Comparison of ENCODE assay signal across 15 cellular contexts in the genomic region with DNA sequence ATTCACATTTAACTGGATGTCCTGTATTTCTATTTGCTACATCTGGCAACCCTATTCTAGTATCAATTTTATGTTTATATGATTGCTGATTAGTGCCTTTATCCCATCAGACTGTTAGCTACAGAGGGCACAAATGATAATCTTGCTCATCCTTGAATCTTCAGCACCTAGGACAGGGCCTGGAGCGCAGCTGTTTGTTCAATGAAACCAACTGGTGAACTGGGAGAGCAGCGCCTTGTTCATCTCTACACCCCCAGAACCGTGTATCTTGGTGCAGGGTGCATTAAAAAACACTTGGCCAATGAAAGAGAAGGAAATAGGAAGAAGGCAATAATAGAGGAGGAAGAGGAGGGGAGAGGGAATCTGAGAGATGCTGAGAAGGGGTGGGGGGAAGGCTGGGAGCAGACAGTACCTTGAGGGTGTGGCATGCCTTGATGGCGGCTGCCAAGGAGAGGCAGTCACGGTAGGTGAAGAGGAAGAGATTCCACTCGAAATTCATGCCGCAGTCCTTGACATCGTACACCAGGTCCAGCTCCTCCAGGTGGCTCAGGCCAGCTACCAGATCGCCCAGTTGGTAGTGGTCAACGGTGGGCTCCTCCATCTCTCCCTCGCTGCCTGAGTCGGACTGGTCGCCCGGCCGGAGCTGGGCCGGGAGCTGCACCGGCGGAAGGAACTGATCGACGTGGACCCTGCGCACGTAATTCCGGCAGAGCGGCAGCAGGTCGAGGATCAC. TPM values are rescaled to one million over a fixed set of nuclear protein-coding genes. Genes with fewer than 3 reads are reported as not detected.
DNase-seq lines count a peak whose midpoint lies in the region; ATAC-seq and TF ChIP-seq lines count a peak whose summit lies in the region.
"Had no signal": no experiment of that assay in that cellular context is flagged by ENCODE, and none has a peak within 500 bp of the region (broad histone marks: within the 10 kb centered on the region; RNA-seq: fewer than 3 reads in every experiment).

No MANE protein-coding gene starts in this region.

- H3K9ac ChIP-seq in HCT116 (ENCODE audit: low read length), result no peak overlapping the region

- no peak for TF ChIP-seq CTCF in HCT116 (IDR thresholded peaks at IDR 0.05 in 2 of 3, conservative IDR thresholded peaks at IDR 0.05 in 1 of 3; ENCODE audit: borderline replicate concordance in 1 of 3, insufficient read depth in 1 of 3, low read depth in 2 of 3, low read length in 2 of 3)
- TF ChIP-seq CTCF in fibroblast of villous mesenchyme (IDR thresholded peaks at IDR 0.05; ENCODE audit: insufficient read depth, low read depth, low read length), result no peak
- no peak for TF ChIP-seq CTCF in OCI-LY7 (conservative IDR thresholded peaks at IDR 0.05; ENCODE audit: low read length)

- no peak overlapping the region for H2AFZ ChIP-seq in HCT116 (ENCODE audit: low read depth, low read length, poor library complexity, severe bottlenecking)
- no peak overlapping the region for H2AFZ ChIP-seq in OCI-LY7 (ENCODE audit: low read length)

- H3K4me2 ChIP-seq in HCT116 (ENCODE audit: low read length), result no peak overlapping the region
- no peak overlapping the region for H3K4me2 ChIP-seq in OCI-LY7 (ENCODE audit: low read length)

- DNase-seq in AG08395 (ENCODE audit: low spot score) (peak; percentile 22), HCT116 (ENCODE audit: low read depth, low spot score) (no peak), fibroblast of villous mesenchyme (ENCODE audit: low read depth) (peak; percentile 27), OCI-LY7 (ENCODE audit: low spot score) (no peak), GM19240 (ENCODE audit: insufficient read length, low spot score) (no peak), NCI-H128 (lab: John Stamatoyannopoulos, UW; ENCODE audit: unreplicated experiment) (no peak)
- DNase-seq: activated naive CD4-positive, alpha-beta T cell treated with Interleukin-2 at 50 U/mL for 16 hours; heart right ventricle; MM.1S; NCI-H510A treated with DMSO at 0.1 percent for 48 hours; sigmoid colon had no signal

- H4K20me1 ChIP-seq in HCT116 (ENCODE audit: insufficient read depth), result no peaks in the 10 kb centered on the region
- H4K20me1 ChIP-seq in OCI-LY7 (ENCODE audit: insufficient read depth, low read length), result no peaks in the 10 kb centered on the region

- intact Hi-C loops in HCT116 (cut with micrococcal nuclease) (no loop called here), OCI-LY7 (cut with micrococcal nuclease; ENCODE audit: unreplicated experiment) (no loop called here)

- ATAC-seq in HCT116, result no peak
- peak; percentile 57; the same call in 1 of the 3 replicates for ATAC-seq in SK-N-SH treated with all-trans-retinoic acid at 6 μM for 48 hours
- ATAC-seq in HG02981 (IDR thresholded peaks at IDR 0.05; ENCODE audit: unreplicated experiment), result no peak
- ATAC-seq: heart right ventricle had no signal

- H3K27me3 ChIP-seq in HCT116 (ENCODE audit: insufficient read depth, low read length), result peaks cover 51% of the 10 kb centered on the region

- H3K27ac ChIP-seq in HCT116 (ENCODE audit: low read depth, low read length), result no peak overlapping the region
- H3K27ac ChIP-seq in OCI-LY7 (ENCODE audit: low read depth, low read length, poor library complexity, severe bottlenecking), result no peak overlapping the region
- H3K27ac ChIP-seq: C4-2B, heart right ventricle, HL-60, sigmoid colon had no signal

- POLR2A ChIA-PET in HCT116 (lab: Charles Lee), result no interaction called here
- POLR2A ChIA-PET in OCI-LY7 (lab: Charles Lee), result no interaction called here

- H3K9me3 ChIP-seq in HCT116 (ENCODE audit: control insufficient read depth in 1 of 2, insufficient read depth in 1 of 2, low read depth in 1 of 2, low read length in 2 of 2) (no peaks in the 10 kb centered on the region), OCI-LY7 (ENCODE audit: low read length) (no peaks in the 10 kb centered on the region)
- H3K9me3 ChIP-seq: heart right ventricle, sigmoid colon had no signal

- TF ChIP-seq POLR2A in HCT116 (IDR thresholded peaks at IDR 0.05; ENCODE audit: borderline replicate concordance, extremely low read depth, insufficient read depth, insufficient read length), result no peak

- H3K4me3 ChIP-seq in HCT116 (replicated peaks in 1 of 2; ENCODE audit: low read depth in 1 of 2, low read length in 2 of 2) (no peak overlapping the region), fibroblast of villous mesenchyme (ENCODE audit: low read depth, low read length) (no peak overlapping the region), OCI-LY7 (ENCODE audit: low read depth, low read length, poor library complexity, severe bottlenecking) (no peak overlapping the region)
- H3K4me3 ChIP-seq: heart right ventricle, sigmoid colon had no signal

- H3K36me3 ChIP-seq in HCT116 (ENCODE audit: control insufficient read depth in 1 of 2, insufficient read depth in 2 of 2, low read length in 2 of 2) (no peaks in the 10 kb centered on the region), OCI-LY7 (ENCODE audit: insufficient read depth, low read length) (no peaks in the 10 kb centered on the region)
- H3K36me3 ChIP-seq: heart right ventricle, sigmoid colon had no signal

- H3K79me2 ChIP-seq in HCT116 (ENCODE audit: insufficient read depth, low read length) (no peaks in the 10 kb centered on the region), OCI-LY7 (ENCODE audit: insufficient read depth, low read depth, low read length) (no peaks in the 10 kb centered on the region)

- H3K4me1 ChIP-seq in HCT116 (ENCODE audit: control insufficient read depth in 1 of 2, insufficient read depth in 2 of 2, low read length in 2 of 2) (no peaks in the 10 kb centered on the region), OCI-LY7 (ENCODE audit: insufficient read depth, low read length, poor library complexity, severe bottlenecking) (no peaks in the 10 kb centered on the region)
- H3K4me1 ChIP-seq: sigmoid colon had no signal

- H3K9me2 ChIP-seq in HCT116 (ENCODE audit: insufficient read depth) (no peaks in the 10 kb centered on the region), OCI-LY7 (ENCODE audit: insufficient read depth, low read length) (no peaks in the 10 kb centered on the region)

- BruUV-seq in HCT116 (replicated peaks; lab: Mats Ljungman, UMichigan) (no TSS peak), OCI-LY7 (replicated peaks; lab: Mats Ljungman, UMichigan) (no TSS peak)

- no peak for TF ChIP-seq RAD21 in HCT116 (IDR thresholded peaks at IDR 0.05; ENCODE audit: low read depth)

- RAD21 ChIA-PET in HCT116 (lab: Charles Lee; ENCODE audit: low non-redundant PET in 1 of 2, low total read pairs in 2 of 2, uncharacterized antibody in 2 of 2, unreplicated experiment in 2 of 2), result no interaction called here

- CTCF ChIA-PET in HCT116 (lab: Charles Lee) (no interaction called here), OCI-LY7 (lab: Charles Lee; ENCODE audit: unreplicated experiment) (interaction anchor here (0.7 kb wide), 1 partner anchor 20 kb away, joined by 4 read pairs; no protein-coding TSS in a partner anchor)

TF ChIP-seq in HCT116, 20 proteins besides CTCF, POLR2A, EP300 and RAD21 (continues in another document):
- no peak for TF ChIP-seq ELF1 (IDR thresholded peaks at IDR 0.05; ENCODE audit: borderline replicate concordance, low read depth)
- no peak for TF ChIP-seq EZH2phosphoT487 (IDR thresholded peaks at IDR 0.05; ENCODE audit: borderline replicate concordance)

TF ChIP-seq in SK-N-SH treated with all-trans-retinoic acid at 6 μM for 48 hours, 23 proteins besides CTCF, POLR2A, EP300 and RAD21 (continues in another document):
- no peak for TF ChIP-seq PPARA (CRISPR knock-in tag; IDR thresholded peaks at IDR 0.05; ENCODE audit: borderline replicate concordance)
- no peak for TF ChIP-seq ARNTL (CRISPR knock-in tag; IDR thresholded peaks at IDR 0.05; ENCODE audit: borderline replicate concordance, low read depth)
- no peak for TF ChIP-seq ISL1 (CRISPR knock-in tag; IDR thresholded peaks at IDR 0.05)
- TF ChIP-seq, protein P1, sequence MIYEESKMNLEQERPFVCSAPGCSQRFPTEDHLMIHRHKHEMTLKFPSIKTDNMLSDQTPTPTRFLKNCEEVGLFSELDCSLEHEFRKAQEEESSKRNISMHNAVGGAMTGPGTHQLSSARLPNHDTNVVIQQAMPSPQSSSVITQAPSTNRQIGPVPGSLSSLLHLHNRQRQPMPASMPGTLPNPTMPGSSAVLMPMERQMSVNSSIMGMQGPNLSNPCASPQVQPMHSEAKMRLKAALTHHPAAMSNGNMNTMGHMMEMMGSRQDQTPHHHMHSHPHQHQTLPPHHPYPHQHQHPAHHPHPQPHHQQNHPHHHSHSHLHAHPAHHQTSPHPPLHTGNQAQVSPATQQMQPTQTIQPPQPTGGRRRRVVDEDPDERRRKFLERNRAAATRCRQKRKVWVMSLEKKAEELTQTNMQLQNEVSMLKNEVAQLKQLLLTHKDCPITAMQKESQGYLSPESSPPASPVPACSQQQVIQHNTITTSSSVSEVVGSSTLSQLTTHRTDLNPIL (CRISPR knock-in tag; IDR thresholded peaks at IDR 0.05; ENCODE audit: low read depth), result no peak
- no peak for TF ChIP-seq ZFP30 (CRISPR knock-in tag; IDR thresholded peaks at IDR 0.05)
- no peak for TF ChIP-seq BACH2 (CRISPR knock-in tag; IDR thresholded peaks at IDR 0.05; ENCODE audit: borderline replicate concordance)
- TF ChIP-seq ZNF8 (CRISPR knock-in tag; IDR thresholded peaks at IDR 0.05), result no peak

RNA-seq across cellular contexts. Expression of a gene that starts 15.5 kb away (rescaled TPM):
- total RNA-seq in HCT116 (2021; ENCODE audit: unreplicated experiment), result not detected
- 0.34 and 0.35 TPM in 2 replicates for polyA plus RNA-seq in HCT116 (2012)
- total RNA-seq in fibroblast of villous mesenchyme, result under 0.01 TPM in 1 of 2 replicates, not detected in the other
- total RNA-seq in OCI-LY7 (2014; rRNA removed; shearing (Covaris generic)), result not detected in 2 replicates
- total RNA-seq in OCI-LY7 (2022), result 0.07 and 0.15 TPM in 2 replicates

RNA-seq across cellular contexts. Expression of a gene that starts 20.4 kb away (rescaled TPM):
- 7.6 TPM for total RNA-seq in HCT116 (2021; ENCODE audit: unreplicated experiment)
- polyA plus RNA-seq in HCT116 (2012), result 6.2 and 8.2 TPM in 2 replicates
- 12.2 and 17.7 TPM in 2 replicates for total RNA-seq in fibroblast of villous mesenchyme
- total RNA-seq in OCI-LY7 (2014; rRNA removed; shearing (Covaris generic)), result 27.5 and 43.1 TPM in 2 replicates
- 22.4 and 24.8 TPM in 2 replicates for total RNA-seq in OCI-LY7 (2022)

RNA-seq across cellular contexts. Expression of a gene that starts 27.4 kb away (rescaled TPM):
- 14.9 TPM for total RNA-seq in HCT116 (2021; ENCODE audit: unreplicated experiment)
- polyA plus RNA-seq in HCT116 (2012), result 6.6 and 7.0 TPM in 2 replicates
- total RNA-seq in fibroblast of villous mesenchyme, result 10.0 and 16.0 TPM in 2 replicates
- 22.0 and 22.7 TPM in 2 replicates for total RNA-seq in OCI-LY7 (2014; rRNA removed; shearing (Covaris generic))
- 20.7 and 22.4 TPM in 2 replicates for total RNA-seq in OCI-LY7 (2022)

RNA-seq across cellular contexts. Expression of a gene that starts 28.4 kb away (rescaled TPM):
- 50.5 TPM for total RNA-seq in HCT116 (2021; ENCODE audit: unreplicated experiment)
- polyA plus RNA-seq in HCT116 (2012), result 35.2 and 47.5 TPM in 2 replicates
- total RNA-seq in fibroblast of villous mesenchyme, result 84.7 and 92.8 TPM in 2 replicates
- 10.1 and 13.9 TPM in 2 replicates for total RNA-seq in OCI-LY7 (2014; rRNA removed; shearing (Covaris generic))
- 15.3 and 16.5 TPM in 2 replicates for total RNA-seq in OCI-LY7 (2022)

RNA-seq across cellular contexts. Expression of a gene that starts 38.8 kb away (rescaled TPM):
- total RNA-seq in HCT116 (2021; ENCODE audit: unreplicated experiment) (2,554 TPM), fibroblast of villous mesenchyme (573 and 928 TPM in 2 replicates), OCI-LY7 (2022) (1,055 and 1,282 TPM in 2 replicates)
- 1,463 and 1,823 TPM in 2 replicates for polyA plus RNA-seq in HCT116 (2012)
- 911 and 1,004 TPM in 2 replicates for total RNA-seq in OCI-LY7 (2014; rRNA removed; shearing (Covaris generic))

Comparison
In these comparisons a context has a peak if more than half of its experiments do, and no peak if none do; other contexts are left out.
1. DNase-seq: peak in AG08395 (single experiment) and fibroblast of villous mesenchyme (single experiment); none in HCT116 (single experiment), OCI-LY7 (single experiment), GM19240 (single experiment) and NCI-H128 (single experiment).